In genomic region chr2:177665328-177665727, GRCh38 we compare ENCODE assay signal across 21 cellular contexts.
"Had no signal": no experiment of that assay in that cellular context is flagged by ENCODE, and none has a peak within 500 bp of the region (broad histone marks: within the 10 kb centered on the region; RNA-seq: fewer than 3 reads in every experiment).

No MANE protein-coding gene starts in this region.

- DNase-seq: colonic mucosa; cortex of kidney; dermis blood vessel endothelial cell; dorsolateral prefrontal cortex; effector CD4-positive, alpha-beta T cell; effector CD8-positive, alpha-beta T cell; effector memory CD4-positive, alpha-beta T cell; effector memory CD8-positive, alpha-beta T cell; endodermal cell; erythroblast; esophagus squamous epithelium; foreskin fibroblast; foreskin keratinocyte; gastrocnemius medialis; glutamatergic neuron; head of caudate nucleus; heart left ventricle; heart right ventricle had no signal

- H3K27ac Mint-ChIP-seq: dendritic cell treated with granulocyte-macrophage colony-stimulating factor and Interleukin-4, amounts not matched to agents 40 ng/mL and 50 ng/mL, for 4 days; effector memory CD8-positive, alpha-beta T cell; endodermal cell had no signal

- H3K9me3 Mint-ChIP-seq: dendritic cell treated with granulocyte-macrophage colony-stimulating factor and Interleukin-4, amounts not matched to agents 40 ng/mL and 50 ng/mL, for 4 days; effector memory CD8-positive, alpha-beta T cell; endodermal cell had no signal

- ATAC-seq: effector memory CD8-positive, alpha-beta T cell; esophagus mucosa; foreskin keratinocyte; gastrocnemius medialis; gastroesophageal sphincter; heart left ventricle; heart right ventricle had no signal

- H3K4me3 Mint-ChIP-seq: dendritic cell treated with granulocyte-macrophage colony-stimulating factor and Interleukin-4, amounts not matched to agents 40 ng/mL and 50 ng/mL, for 4 days; effector memory CD8-positive, alpha-beta T cell; endodermal cell had no signal

- H3K27me3 Mint-ChIP-seq: dendritic cell treated with granulocyte-macrophage colony-stimulating factor and Interleukin-4, amounts not matched to agents 40 ng/mL and 50 ng/mL, for 4 days had no signal
